8 cellular contexts compared by ENCODE assay signal in the genomic region with DNA sequence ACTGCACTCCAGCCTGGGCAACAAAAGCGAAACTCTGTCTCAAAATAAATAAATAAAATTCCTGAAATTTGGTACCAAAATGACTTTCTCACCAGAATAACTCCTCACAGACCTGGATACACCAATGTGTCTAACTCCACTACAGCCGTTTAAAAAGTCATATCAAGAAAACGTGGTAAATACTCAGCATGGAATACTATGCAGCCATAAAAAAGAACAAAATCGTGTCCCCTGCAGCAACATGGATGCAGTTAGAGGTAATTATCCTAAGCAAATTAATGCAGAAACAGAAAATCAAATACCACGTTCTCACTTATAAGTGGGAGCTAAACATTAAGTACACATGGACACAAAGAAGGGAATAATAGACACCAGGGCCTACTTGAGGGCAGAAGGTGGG. TPM values are rescaled to one million over a fixed set of nuclear protein-coding genes. Genes with fewer than 3 reads are reported as not detected.
A peak's percentile ranks its signal among the peaks of the same experiment; 100 is the strongest.
DNase-seq lines count a peak whose midpoint lies in the region; ATAC-seq and TF ChIP-seq lines count a peak whose summit lies in the region.
"Not testable (repeated sequence)": the region's sequence is repeated elsewhere in the genome, so short reads cannot be mapped to it uniquely, and the experiment has no call there.

No MANE protein-coding gene starts in this region.

- H3K4me1 ChIP-seq in DND-41 (ENCODE audit: insufficient read depth, low read length), result peaks cover 61% of the 10 kb centered on the region
- H3K4me1 ChIP-seq in Panc1 (ENCODE audit: control insufficient read depth, insufficient read depth, low read length), result not testable (repeated sequence)
- H3K4me1 ChIP-seq in mesenchymal stem cell (ENCODE audit: control insufficient read depth, insufficient read depth, low read depth, low read length), result peaks cover 16% of the 10 kb centered on the region

- peaks cover 57% of the 10 kb centered on the region for H3K79me2 ChIP-seq in DND-41 (ENCODE audit: insufficient read depth, low read length)

- H3K27me3 ChIP-seq in DND-41 (ENCODE audit: insufficient read depth, low read length, poor library complexity); Panc1 (ENCODE audit: control insufficient read depth, insufficient read depth, low read length); mesenchymal stem cell (ENCODE audit: control insufficient read depth in 1 of 2, insufficient read depth in 1 of 2, low read length in 2 of 2): not testable (repeated sequence)

- H3K27ac ChIP-seq in DND-41 (ENCODE audit: low read length); Panc1 (ENCODE audit: low read length); mesenchymal stem cell (ENCODE audit: low read length, poor library complexity, severe bottlenecking): not testable (repeated sequence)

- H4K91ac ChIP-seq in mesenchymal stem cell (ENCODE audit: low read length), result not testable (repeated sequence)

- in situ Hi-C loops in Panc1 (cut with HindIII; ENCODE audit: low pct_unique_long_range_greater_than_20kb, low sequenced_read_pairs), result not testable (repeated sequence)

- ATAC-seq in DND-41 (ENCODE audit: insufficient read depth, low read depth); Panc1; activated CD8-positive, alpha-beta T cell treated with anti-CD3 and anti-CD28 coated beads for 36 hours; central memory CD8-positive, alpha-beta T cell (replicated peaks; ENCODE audit: extremely low read depth, poor library complexity, severe bottlenecking); stimulated activated naive CD8-positive, alpha-beta T cell treated with anti-CD3 and anti-CD28 coated beads, Interleukin-15, amount 100 ng/mL, for 72 hours: not testable (repeated sequence)

- POLR2A ChIA-PET in Panc1 (lab: Charles Lee), result interaction anchor here (0.7 kb wide), 1 partner anchor 14 kb away, joined by 3 read pairs; no protein-coding TSS in a partner anchor
- POLR2A ChIA-PET in activated CD8-positive, alpha-beta T cell treated with anti-CD3 and anti-CD28 coated beads for 36 hours (lab: Charles Lee), result not testable (repeated sequence)

- H3K36me3 Mint-ChIP-seq in activated CD8-positive, alpha-beta T cell treated with anti-CD3 and anti-CD28 coated beads for 36 hours (ENCODE audit: low read depth), result peaks cover 16% of the 10 kb centered on the region
- peaks cover 13% of the 10 kb centered on the region for H3K36me3 Mint-ChIP-seq in activated naive CD4-positive, alpha-beta T cell treated with anti-CD3 and anti-CD28 coated beads, Interleukin-2, amount 50 U/mL, for 24 hours
- peaks cover 17% of the 10 kb centered on the region for H3K36me3 Mint-ChIP-seq in central memory CD8-positive, alpha-beta T cell (ENCODE audit: insufficient read depth)
- not testable (repeated sequence) for H3K36me3 Mint-ChIP-seq in neural crest cell (ENCODE audit: low read depth)

- not testable (repeated sequence) for H3K4ac ChIP-seq in mesenchymal stem cell (ENCODE audit: low read depth in 1 of 2, low read length in 2 of 2)

- H2BK120ac ChIP-seq in mesenchymal stem cell (ENCODE audit: low read depth, low read length), result not testable (repeated sequence)

- CTCF ChIA-PET in Panc1 (lab: Charles Lee); activated CD8-positive, alpha-beta T cell treated with anti-CD3 and anti-CD28 coated beads for 36 hours (lab: Charles Lee): not testable (repeated sequence)

- not testable (repeated sequence) for H3K4me3 ChIP-seq in DND-41 (ENCODE audit: low read depth in 1 of 2, low read length in 2 of 2); Panc1 (ENCODE audit: low read depth in 2 of 2, low read length in 2 of 2); mesenchymal stem cell (ENCODE audit: insufficient read depth in 1 of 2, low read depth in 1 of 2, low read length in 2 of 2)

- not testable (repeated sequence) for H3K14ac ChIP-seq in mesenchymal stem cell (ENCODE audit: low read length in 2 of 2)

- not testable (repeated sequence) for H3K36me3 ChIP-seq in DND-41 (ENCODE audit: insufficient read depth, low read length); Panc1 (ENCODE audit: control insufficient read depth, insufficient read depth, low read length)
- peaks cover 4 to 28% of the 10 kb centered on the region in 2 experiments for H3K36me3 ChIP-seq in mesenchymal stem cell (ENCODE audit: control insufficient read depth in 1 of 2, insufficient read depth in 2 of 2, low read depth in 1 of 2, low read length in 2 of 2)

- H2AFZ ChIP-seq in DND-41 (ENCODE audit: low read depth, low read length); mesenchymal stem cell (ENCODE audit: low read depth, low read length): not testable (repeated sequence)

- not testable (repeated sequence) for H2BK5ac ChIP-seq in mesenchymal stem cell (ENCODE audit: low read depth, low read length, poor library complexity, severe bottlenecking)

- H2BK15ac ChIP-seq in mesenchymal stem cell (ENCODE audit: low read depth, poor library complexity, severe bottlenecking), result not testable (repeated sequence)

- H3K9ac ChIP-seq in DND-41 (ENCODE audit: low read depth, low read length); mesenchymal stem cell (ENCODE audit: low read length): not testable (repeated sequence)

- H2BK12ac ChIP-seq in mesenchymal stem cell (ENCODE audit: low read length in 2 of 2), result not testable (repeated sequence)

- TF ChIP-seq CTCF in DND-41 (IDR thresholded peaks at IDR 0.05; ENCODE audit: borderline replicate concordance, extremely low read depth, low read length, poor library complexity, severe bottlenecking); Panc1 (IDR thresholded peaks at IDR 0.05); activated CD8-positive, alpha-beta T cell treated with anti-CD3 and anti-CD28 coated beads for 36 hours (IDR thresholded peaks at IDR 0.05); neural crest cell (conservative IDR thresholded peaks at IDR 0.05): not testable (repeated sequence)

- not testable (repeated sequence) for H3K27ac Mint-ChIP-seq in activated CD8-positive, alpha-beta T cell treated with anti-CD3 and anti-CD28 coated beads for 36 hours; central memory CD8-positive, alpha-beta T cell (ENCODE audit: low read depth); neural crest cell (ENCODE audit: unreplicated experiment); stimulated activated naive CD8-positive, alpha-beta T cell treated with anti-CD3 and anti-CD28 coated beads, Interleukin-15, amount 100 ng/mL, for 72 hours
- H3K27ac Mint-ChIP-seq in activated naive CD4-positive, alpha-beta T cell treated with anti-CD3 and anti-CD28 coated beads, Interleukin-2, amount 50 U/mL, for 24 hours, result peak overlapping the region; percentile 89

- BruUV-seq in Panc1 (replicated peaks; lab: Mats Ljungman, UMichigan), result TSS peak; percentile 73

- H3K9me3 Mint-ChIP-seq in activated CD8-positive, alpha-beta T cell treated with anti-CD3 and anti-CD28 coated beads for 36 hours; activated naive CD4-positive, alpha-beta T cell treated with anti-CD3 and anti-CD28 coated beads, Interleukin-2, amount 50 U/mL, for 24 hours; central memory CD8-positive, alpha-beta T cell; neural crest cell; stimulated activated naive CD8-positive, alpha-beta T cell treated with anti-CD3 and anti-CD28 coated beads, Interleukin-15, amount 100 ng/mL, for 72 hours: not testable (repeated sequence)

- peak overlapping the region; percentile 57 for H3K4me3 Mint-ChIP-seq in activated CD8-positive, alpha-beta T cell treated with anti-CD3 and anti-CD28 coated beads for 36 hours
- H3K4me3 Mint-ChIP-seq in activated naive CD4-positive, alpha-beta T cell treated with anti-CD3 and anti-CD28 coated beads, Interleukin-2, amount 50 U/mL, for 24 hours, result peak overlapping the region; percentile 67
- H3K4me3 Mint-ChIP-seq in central memory CD8-positive, alpha-beta T cell, result peak overlapping the region; percentile 53
- peak overlapping the region; percentile 82 for H3K4me3 Mint-ChIP-seq in neural crest cell
- H3K4me3 Mint-ChIP-seq in stimulated activated naive CD8-positive, alpha-beta T cell treated with anti-CD3 and anti-CD28 coated beads, Interleukin-15, amount 100 ng/mL, for 72 hours, result peak overlapping the region; percentile 5 to 13

- H2AK5ac ChIP-seq in mesenchymal stem cell (ENCODE audit: low read length, severe bottlenecking), result not testable (repeated sequence)

- H3K4me1 Mint-ChIP-seq in activated CD8-positive, alpha-beta T cell treated with anti-CD3 and anti-CD28 coated beads for 36 hours (ENCODE audit: low read depth), result peaks cover 61% of the 10 kb centered on the region
- peaks cover 62% of the 10 kb centered on the region for H3K4me1 Mint-ChIP-seq in activated naive CD4-positive, alpha-beta T cell treated with anti-CD3 and anti-CD28 coated beads, Interleukin-2, amount 50 U/mL, for 24 hours
- H3K4me1 Mint-ChIP-seq in central memory CD8-positive, alpha-beta T cell, result peaks cover 53% of the 10 kb centered on the region
- H3K4me1 Mint-ChIP-seq in neural crest cell, result peaks cover 22% of the 10 kb centered on the region
- peaks cover 46% of the 10 kb centered on the region for H3K4me1 Mint-ChIP-seq in stimulated activated naive CD8-positive, alpha-beta T cell treated with anti-CD3 and anti-CD28 coated beads, Interleukin-15, amount 100 ng/mL, for 72 hours

- not testable (repeated sequence) for H3K79me1 ChIP-seq in mesenchymal stem cell (replicated peaks; ENCODE audit: low read length, poor library complexity, severe bottlenecking)

- not testable (repeated sequence) for H3K9me3 ChIP-seq in DND-41 (ENCODE audit: insufficient read depth, low read length, severe bottlenecking); Panc1 (ENCODE audit: control insufficient read depth, insufficient read depth, low read depth, low read length); mesenchymal stem cell (ENCODE audit: control insufficient read depth, low read length)

- not testable (repeated sequence) for H4K20me1 ChIP-seq in DND-41 (ENCODE audit: insufficient read depth, low read length)

- H3K23ac ChIP-seq in mesenchymal stem cell (ENCODE audit: low read length in 2 of 2), result not testable (repeated sequence)

- intact Hi-C loops in Panc1 (cut with micrococcal nuclease; ENCODE audit: unreplicated experiment), result not testable (repeated sequence)
- intact Hi-C loops in activated CD8-positive, alpha-beta T cell treated with anti-CD3 and anti-CD28 coated beads for 36 hours (cut with micrococcal nuclease), result loop anchor here (5.0 to 10.0 kb wide), 2 partner anchors 90 to 298 kb away; no protein-coding TSS in a partner anchor

- H3K4me2 ChIP-seq in DND-41 (ENCODE audit: insufficient read depth, low read length) (peak overlapping the region; percentile 91), mesenchymal stem cell (ENCODE audit: low read length, poor library complexity, severe bottlenecking) (peak overlapping the region; percentile 11)

- H4K8ac ChIP-seq in mesenchymal stem cell (ENCODE audit: low read length), result not testable (repeated sequence)

- 100% methylated on average over 3 of the region's 5 CpGs for WGBS in mesenchymal stem cell

- H3K18ac ChIP-seq in mesenchymal stem cell (ENCODE audit: low read depth in 1 of 2, low read length in 2 of 2), result not testable (repeated sequence)

- not testable (repeated sequence) for DNase-seq in DND-41; Panc1 (ENCODE audit: low read depth, low spot score); activated CD8-positive, alpha-beta T cell treated with anti-CD3 and anti-CD28 coated beads for 36 hours; central memory CD8-positive, alpha-beta T cell (ENCODE audit: low spot score in 2 of 2); mesenchymal stem cell; neural crest cell (ENCODE audit: low read depth, low spot score); stimulated activated naive CD8-positive, alpha-beta T cell treated with anti-CD3 and anti-CD28 coated beads, Interleukin-15, amount 100 ng/mL, for 72 hours

- H3K27me3 Mint-ChIP-seq in activated CD8-positive, alpha-beta T cell treated with anti-CD3 and anti-CD28 coated beads for 36 hours; activated naive CD4-positive, alpha-beta T cell treated with anti-CD3 and anti-CD28 coated beads, Interleukin-2, amount 50 U/mL, for 24 hours; central memory CD8-positive, alpha-beta T cell; neural crest cell (ENCODE audit: low read depth); stimulated activated naive CD8-positive, alpha-beta T cell treated with anti-CD3 and anti-CD28 coated beads, Interleukin-15, amount 100 ng/mL, for 72 hours: not testable (repeated sequence)

RNA-seq across cellular contexts. Expression of gene EPG5, which starts 2.2 kb away (rescaled TPM):
- total RNA-seq in Panc1 (2021; ENCODE audit: unreplicated experiment) (12.9 TPM), neural crest cell (15.4 and 20.5 TPM in 2 replicates)
- 7.4 TPM for polyA plus RNA-seq in Panc1 (2012; ENCODE audit: insufficient read length)
- total RNA-seq in activated CD8-positive, alpha-beta T cell treated with anti-CD3 and anti-CD28 coated beads for 36 hours, result 10 to 100 TPM; 15.3 to 19.0 TPM
- 5.7 TPM for polyA plus RNA-seq in mesenchymal stem cell (2013, experiment 1 of 2)
- polyA plus RNA-seq in mesenchymal stem cell (2013, experiment 2 of 2), result 5.4 TPM

Comparison
In these comparisons a context has a peak if more than half of its experiments do, and no peak if none do; other contexts are left out.
1. H3K4me3 Mint-ChIP-seq: peak in every context shown above with its lines; median percentile 82 in neural crest cell; 67 in activated naive CD4-positive, alpha-beta T cell treated with anti-CD3 and anti-CD28 coated beads, Interleukin-2, amount 50 U/mL, for 24 hours; 57 in activated CD8-positive, alpha-beta T cell treated with anti-CD3 and anti-CD28 coated beads for 36 hours; 53 in central memory CD8-positive, alpha-beta T cell; 9 in stimulated activated naive CD8-positive, alpha-beta T cell treated with anti-CD3 and anti-CD28 coated beads, Interleukin-15, amount 100 ng/mL, for 72 hours.